10 cellular contexts compared by ENCODE assay signal in genomic region chr9:80797841-80798688, GRCh38.
DNase-seq lines count a peak whose midpoint lies in the region; ATAC-seq and FAIRE-seq lines count a peak whose summit lies in the region.
"Had no signal": no experiment of that assay in that cellular context is flagged by ENCODE, and none has a peak within 500 bp of the region (broad histone marks: within the 10 kb centered on the region; RNA-seq: fewer than 3 reads in every experiment).

No MANE protein-coding gene starts in this region.

- no peak overlapping the region for H3K18ac ChIP-seq in neuronal stem cell (ENCODE audit: low read length)

- H3K4me3 ChIP-seq in muscle layer of colon (ENCODE audit: low read depth in 1 of 2, low read length in 2 of 2) = no peak overlapping the region
- H3K4me3 ChIP-seq in aorta (ENCODE audit: low read length in 2 of 2) = no peak overlapping the region
- H3K4me3 ChIP-seq in neuronal stem cell (ENCODE audit: low read length in 2 of 2) = no peak overlapping the region
- H3K4me3 ChIP-seq: skin epidermis had no signal

- H3K27ac ChIP-seq in muscle layer of colon (ENCODE audit: low read depth, low read length) (peak overlapping the region; percentile 36), aorta (ENCODE audit: low read depth in 1 of 2, low read length in 2 of 2) (no peak overlapping the region), neuronal stem cell (replicated peaks; ENCODE audit: low read length) (no peak overlapping the region)

- H3K14ac ChIP-seq in neuronal stem cell (ENCODE audit: low read length) = no peak overlapping the region

- H3K9ac ChIP-seq in muscle layer of colon (ENCODE audit: low read length) (no peak overlapping the region), neuronal stem cell (ENCODE audit: low read depth, low read length, poor library complexity) (no peak overlapping the region)

- DNase-seq in Right ventricle myocardium inferior (ENCODE audit: missing footprints) (peak; percentile 32), cardiac septum (ENCODE audit: low spot score) (no peak), aorta (no peak), SHP77 treated with DMSO at 0.1 percent for 48 hours (lab: John Stamatoyannopoulos, UW) (no peak), neuronal stem cell (ENCODE audit: low spot score) (no peak)
- DNase-seq: ACHN had no signal

- no peak overlapping the region for H3K4ac ChIP-seq in neuronal stem cell (ENCODE audit: low read length)

- H2BK120ac ChIP-seq in neuronal stem cell (ENCODE audit: low read depth, low read length) = no peak overlapping the region

- 61 to 67% methylated on average over 4 of the region's 4 CpGs for WGBS in aorta, 2 donors
- no CpG with 5 or more reads among the region's 4 CpGs for WGBS in neuronal stem cell (ENCODE audit: extremely low coverage in 2 of 2, insufficient read length in 2 of 2, insufficient replicate concordance in 1 of 2), 2 donors

- ATAC-seq in Right ventricle myocardium inferior (peak; percentile 93), aorta (ENCODE audit: low FRiP score) (peak; percentile 68), GM19397 (IDR thresholded peaks at IDR 0.05; ENCODE audit: unreplicated experiment) (no peak)

- no peak overlapping the region for H4K8ac ChIP-seq in neuronal stem cell (ENCODE audit: low read depth, low read length)

- no peak overlapping the region for H2BK5ac ChIP-seq in neuronal stem cell (ENCODE audit: low read length)

- FAIRE-seq in endometrium (lab: Jason Lieb, UNC) = peak; percentile 100

- no peaks in the 10 kb centered on the region for H3K79me1 ChIP-seq in neuronal stem cell (ENCODE audit: low read depth, low read length)

- H2BK12ac ChIP-seq in neuronal stem cell (ENCODE audit: low read length) = no peak overlapping the region

- intact Hi-C loops in Right ventricle myocardium inferior (cut with DNase I) = no loop called here
- intact Hi-C loops in cardiac septum (cut with DNase I) = loop anchor here (5.0 kb wide), 1 partner anchor 151 kb away; no protein-coding TSS in a partner anchor
- intact Hi-C loops in aorta (cut with DNase I) = no loop called here

- no peak overlapping the region for H3K23ac ChIP-seq in neuronal stem cell (ENCODE audit: low read depth, low read length, poor library complexity)

- H2AFZ ChIP-seq in neuronal stem cell (ENCODE audit: low read length) = no peak overlapping the region

- no peaks in the 10 kb centered on the region for H3K9me3 ChIP-seq in muscle layer of colon (ENCODE audit: low read length)
- no peaks in the 10 kb centered on the region for H3K9me3 ChIP-seq in aorta (ENCODE audit: control insufficient read depth, low read length)
- peaks cover 0 to 2% of the 10 kb centered on the region in 2 donors for H3K9me3 ChIP-seq in neuronal stem cell (replicated peaks in 1 of 2; ENCODE audit: control insufficient read depth in 2 of 2, insufficient read depth in 1 of 2, low read depth in 1 of 2, low read length in 2 of 2)

- H3K4me2 ChIP-seq in neuronal stem cell (ENCODE audit: insufficient read depth, low read length, poor library complexity, severe bottlenecking) = no peak overlapping the region

- H2AK5ac ChIP-seq in neuronal stem cell (ENCODE audit: low read depth, low read length) = no peak overlapping the region

- no peak overlapping the region for H2BK15ac ChIP-seq in neuronal stem cell (ENCODE audit: low read length)

- no peaks in the 10 kb centered on the region for H3K27me3 ChIP-seq in muscle layer of colon (ENCODE audit: control insufficient read depth in 1 of 2, insufficient read depth in 2 of 2, low read length in 2 of 2)
- no peaks in the 10 kb centered on the region for H3K27me3 ChIP-seq in aorta (ENCODE audit: control insufficient read depth in 1 of 2, insufficient read depth in 2 of 2, low read length in 1 of 2)
- H3K27me3 ChIP-seq in neuronal stem cell (ENCODE audit: control insufficient read depth in 3 of 3, insufficient read depth in 3 of 3, low read depth in 1 of 3, low read length in 3 of 3) = no peaks in the 10 kb centered on the region

- H3K4me1 ChIP-seq in muscle layer of colon (ENCODE audit: insufficient read depth, low read length) (peaks cover 42% of the 10 kb centered on the region), aorta (ENCODE audit: control insufficient read depth in 1 of 2, insufficient read depth in 2 of 2, low read length in 2 of 2) (no peaks in the 10 kb centered on the region), neuronal stem cell (ENCODE audit: control insufficient read depth in 2 of 2, insufficient read depth in 1 of 2, low read depth in 1 of 2, low read length in 2 of 2) (peaks cover 5 to 20% of the 10 kb centered on the region in 2 donors)

- H3K36me3 ChIP-seq in muscle layer of colon (ENCODE audit: insufficient read depth, low read length) = no peaks in the 10 kb centered on the region
- H3K36me3 ChIP-seq in aorta (ENCODE audit: control insufficient read depth in 1 of 2, insufficient read depth in 2 of 2, low read length in 1 of 2) = no peaks in the 10 kb centered on the region
- H3K36me3 ChIP-seq in neuronal stem cell (replicated peaks in 1 of 2; ENCODE audit: control insufficient read depth in 2 of 2, insufficient read depth in 2 of 2, low read length in 2 of 2) = no peaks in the 10 kb centered on the region

- no peak overlapping the region for H4K91ac ChIP-seq in neuronal stem cell (ENCODE audit: low read depth, low read length, poor library complexity)
